Comparison of ENCODE assay signal across 10 cellular contexts in genomic region chr13:99218969-99219368, GRCh38. TPM values are rescaled to one million over a fixed set of nuclear protein-coding genes. Genes with fewer than 3 reads are reported as not detected.
A peak's percentile ranks its signal among the peaks of the same experiment; 100 is the strongest.
DNase-seq lines count a peak whose midpoint lies in the region; ATAC-seq and TF ChIP-seq lines count a peak whose summit lies in the region.
"Had no signal": no experiment of that assay in that cellular context is flagged by ENCODE, and none has a peak within 500 bp of the region (broad histone marks: within the 10 kb centered on the region; RNA-seq: fewer than 3 reads in every experiment).

No MANE protein-coding gene starts in this region.

- TF ChIP-seq CTCF in A673 (conservative IDR thresholded peaks at IDR 0.05; ENCODE audit: low read depth, low read length) = no peak

- no peak overlapping the region for H3K27ac ChIP-seq in A673 (ENCODE audit: low read depth, low read length, poor library complexity, severe bottlenecking)

- intact Hi-C loops in A673 (cut with micrococcal nuclease; ENCODE audit: unreplicated experiment) = no loop called here

- POLR2A ChIA-PET in A673 (lab: Charles Lee; ENCODE audit: low non-redundant PET) = no interaction called here

- peak; percentile 49 for DNase-seq in activated gamma-delta T cell treated with anti-CD3 and anti-CD28 coated beads, Interleukin-2, amount 50 U/mL, for 16 hours (ENCODE audit: low read depth)
- DNase-seq in stimulated activated CD4-positive, alpha-beta T cell treated with anti-CD3 and anti-CD28 coated beads, Interleukin-4, amount 100 ng/mL, for 1 hour = peak; percentile 35
- DNase-seq in NCI-H1694 treated with DMSO at 0.1 percent for 48 hours (lab: John Stamatoyannopoulos, UW) (no peak), NCI-H69 (lab: John Stamatoyannopoulos, UW) (no peak), A673 (ENCODE audit: low spot score) (no peak), pons (ENCODE audit: low spot score) (no peak)
- DNase-seq: NCI-H2029, retina had no signal

- no peaks in the 10 kb centered on the region for H3K27me3 ChIP-seq in A673 (replicated peaks; ENCODE audit: insufficient read depth, low read depth, low read length, poor library complexity)

- no peaks in the 10 kb centered on the region for H3K4me1 ChIP-seq in A673 (ENCODE audit: insufficient read depth, low read length, poor library complexity, severe bottlenecking)

- no TSS peak for BruUV-seq in A673 (replicated peaks; lab: Mats Ljungman, UMichigan)

- H3K9me3 ChIP-seq in A673 (ENCODE audit: low read depth, low read length, poor library complexity, severe bottlenecking) = peaks cover 8% of the 10 kb centered on the region

- ATAC-seq in GM19452 (IDR thresholded peaks at IDR 0.05; ENCODE audit: unreplicated experiment) (peak; percentile 62), HG03571 (IDR thresholded peaks at IDR 0.05; ENCODE audit: unreplicated experiment) (peak; percentile 34)

- CTCF ChIA-PET in A673 (lab: Charles Lee) = no interaction called here

- H3K36me3 ChIP-seq in A673 (ENCODE audit: insufficient read depth, low read length, poor library complexity, severe bottlenecking) = no peaks in the 10 kb centered on the region

- H3K4me3 ChIP-seq in A673 (ENCODE audit: low read depth, low read length, poor library complexity, severe bottlenecking) = no peak overlapping the region

RNA-seq across cellular contexts. Expression of gene UBAC2, which starts 18.3 kb away (rescaled TPM):
- total RNA-seq in A673 (2021) = 45.8 and 46.2 TPM in 2 replicates

RNA-seq across cellular contexts. Expression of gene GPR18, which starts 39.2 kb away (rescaled TPM):
- not detected in 2 replicates for total RNA-seq in A673 (2021)

Comparison
In these comparisons a context has a peak if more than half of its experiments do, and no peak if none do; other contexts are left out.
1. DNase-seq: peak in activated gamma-delta T cell treated with anti-CD3 and anti-CD28 coated beads, Interleukin-2, amount 50 U/mL, for 16 hours (single experiment) and stimulated activated CD4-positive, alpha-beta T cell treated with anti-CD3 and anti-CD28 coated beads, Interleukin-4, amount 100 ng/mL, for 1 hour (single experiment); none in NCI-H1694 treated with DMSO at 0.1 percent for 48 hours (single experiment), NCI-H69 (single experiment), A673 (single experiment) and pons (single experiment).